Comparison of ENCODE assay signal across 12 cellular contexts in genomic region chr7:37915438-37915837, GRCh38. TPM values are rescaled to one million over a fixed set of nuclear protein-coding genes. Genes with fewer than 3 reads are reported as not detected.
DNase-seq lines count a peak whose midpoint lies in the region; FAIRE-seq and TF ChIP-seq lines count a peak whose summit lies in the region.
"Had no signal": no experiment of that assay in that cellular context is flagged by ENCODE, and none has a peak within 500 bp of the region (broad histone marks: within the 10 kb centered on the region; RNA-seq: fewer than 3 reads in every experiment).

No MANE protein-coding gene starts in this region.

- TF ChIP-seq CTCF in MCF 10A (IDR thresholded peaks at IDR 0.05; ENCODE audit: unreplicated experiment): no peak
- TF ChIP-seq CTCF in mammary epithelial cell (conservative IDR thresholded peaks at IDR 0.05 in 1 of 2, IDR thresholded peaks at IDR 0.05 in 1 of 2; ENCODE audit: extremely low read depth in 1 of 2, insufficient read depth in 1 of 2, low read depth in 1 of 2, low read length in 2 of 2): no peak
- no peak for TF ChIP-seq CTCF in fibroblast of the aortic adventitia (IDR thresholded peaks at IDR 0.05; ENCODE audit: insufficient read depth, low read length)
- no peak for TF ChIP-seq CTCF in type B pancreatic cell (conservative IDR thresholded peaks at IDR 0.05)

- no peak overlapping the region for H4K12ac ChIP-seq in trophoblast cell (ENCODE audit: low read depth, low read length)

- H3K27ac ChIP-seq in mammary epithelial cell (ENCODE audit: insufficient read depth, low read depth, low read length) (no peak overlapping the region), trophoblast cell (ENCODE audit: low read depth, low read length) (no peak overlapping the region)

- no peak overlapping the region for H4K8ac ChIP-seq in trophoblast cell (ENCODE audit: low read depth, low read length)

- H3K4me1 Mint-ChIP-seq in MCF 10A (ENCODE audit: insufficient read depth, unreplicated experiment): no peaks in the 10 kb centered on the region
- peaks cover 19% of the 10 kb centered on the region for H3K4me1 Mint-ChIP-seq in type B pancreatic cell (ENCODE audit: unreplicated experiment)

- intact Hi-C loops in MCF 10A (cut with micrococcal nuclease) (no loop called here), mammary epithelial cell (cut with micrococcal nuclease) (loop anchor here (5.0 kb wide), 2 partner anchors 307 to 402 kb away; no protein-coding TSS in a partner anchor)

- BruUV-seq in MCF 10A (replicated peaks; lab: Mats Ljungman, UMichigan): no TSS peak
- no TSS peak for BruUV-seq in mammary epithelial cell (replicated peaks; lab: Mats Ljungman, UMichigan)

- H3K79me2 ChIP-seq in mammary epithelial cell (ENCODE audit: insufficient read depth, low read length) (no peaks in the 10 kb centered on the region), trophoblast cell (ENCODE audit: control insufficient read depth, insufficient read depth, low read length, poor library complexity) (no peaks in the 10 kb centered on the region)

- H3K4me1 ChIP-seq in mammary epithelial cell (ENCODE audit: insufficient read depth, low read length) (peaks cover 6% of the 10 kb centered on the region), trophoblast cell (ENCODE audit: control insufficient read depth in 1 of 2, insufficient read depth in 2 of 2, low read length in 2 of 2) (peaks cover 2 to 7% of the 10 kb centered on the region in 2 experiments)

- H3K18ac ChIP-seq in trophoblast cell (ENCODE audit: low read length): no peak overlapping the region

- H2BK5ac ChIP-seq in trophoblast cell (ENCODE audit: low read depth, low read length, poor library complexity): no peak overlapping the region

- no peak for FAIRE-seq in frontal cortex (lab: Jason Lieb, UNC)
- FAIRE-seq: GM12892, HTR-8/SVneo had no signal

- no peak overlapping the region for H2AK5ac ChIP-seq in trophoblast cell (ENCODE audit: low read length)

- no peak overlapping the region for H2BK120ac ChIP-seq in trophoblast cell (ENCODE audit: insufficient read depth, low read length, poor library complexity)

- POLR2A ChIA-PET in MCF 10A (lab: Yijun Ruan, JAX): no interaction called here

- H3K9me3 ChIP-seq in mammary epithelial cell (replicated peaks; ENCODE audit: insufficient read depth, low read length): no peaks in the 10 kb centered on the region
- peaks cover 4% of the 10 kb centered on the region for H3K9me3 ChIP-seq in trophoblast cell (ENCODE audit: insufficient read depth, low read depth, low read length)

- no peaks in the 10 kb centered on the region for H3K79me1 ChIP-seq in trophoblast cell (ENCODE audit: low read length)

- H4K91ac ChIP-seq in trophoblast cell (ENCODE audit: low read depth, low read length): no peak overlapping the region

- WGBS in mammary epithelial cell (ENCODE audit: low coverage, missing lambda C conversion rate): 0% methylated on average over 5 of the region's 5 CpGs
- no CpG with 5 or more reads among the region's 5 CpGs for whole genome bisulfite sequencing in trophoblast cell (ENCODE audit: extremely low coverage, insufficient coverage, insufficient read length)

- in situ Hi-C loops in mammary epithelial cell (cut with MboI; ENCODE audit: low sequenced_read_pairs in 2 of 2): loop anchor here in 1 of 2 donors (25.0 kb wide), 1 partner anchor 422 kb away; no protein-coding TSS in a partner anchor

- no peak overlapping the region for H2BK12ac ChIP-seq in trophoblast cell (ENCODE audit: low read length)

- H2AFZ ChIP-seq in mammary epithelial cell (ENCODE audit: low read depth, low read length) (no peak overlapping the region), trophoblast cell (ENCODE audit: insufficient read depth, low read length, poor library complexity) (no peak overlapping the region)

- peaks cover 49% of the 10 kb centered on the region for H3K27me3 Mint-ChIP-seq in MCF 10A (ENCODE audit: insufficient read depth, unreplicated experiment)
- H3K27me3 Mint-ChIP-seq in type B pancreatic cell: peaks cover 70% of the 10 kb centered on the region

- H3K9me3 Mint-ChIP-seq in MCF 10A (ENCODE audit: unreplicated experiment) (no peaks in the 10 kb centered on the region), type B pancreatic cell (peaks cover 7% of the 10 kb centered on the region)
- H3K9me3 Mint-ChIP-seq: activated naive CD4-positive, alpha-beta T cell treated with anti-CD3 and anti-CD28 coated beads for 36 hours had no signal

- H3K4ac ChIP-seq in trophoblast cell (ENCODE audit: low read depth, low read length): no peak overlapping the region

- H3K23ac ChIP-seq in trophoblast cell (ENCODE audit: low read length): no peak overlapping the region

- no peak overlapping the region for H3K27ac Mint-ChIP-seq in MCF 10A (ENCODE audit: low read depth, unreplicated experiment)
- no peak overlapping the region for H3K27ac Mint-ChIP-seq in type B pancreatic cell
- H3K27ac Mint-ChIP-seq: activated naive CD4-positive, alpha-beta T cell treated with anti-CD3 and anti-CD28 coated beads for 36 hours had no signal

- no peak overlapping the region for H3K4me3 Mint-ChIP-seq in MCF 10A (ENCODE audit: unreplicated experiment)
- peak overlapping the region; percentile 50 for H3K4me3 Mint-ChIP-seq in type B pancreatic cell

- H3K9ac ChIP-seq in mammary epithelial cell (ENCODE audit: insufficient read depth, low read length) (no peak overlapping the region), trophoblast cell (ENCODE audit: low read length) (no peak overlapping the region)

- dilution Hi-C loops in mammary epithelial cell (cut with HindIII; ENCODE audit: low sequenced_read_pairs): no loop called here

- no peak overlapping the region for H3K4me3 ChIP-seq in mammary epithelial cell (replicated peaks in 1 of 3; ENCODE audit: insufficient read depth in 1 of 3, low read depth in 2 of 3, low read length in 3 of 3)
- H3K4me3 ChIP-seq in fibroblast of the aortic adventitia (ENCODE audit: low read depth, low read length): peak overlapping the region; percentile 90
- H3K4me3 ChIP-seq in trophoblast cell (ENCODE audit: low read depth, low read length): no peak overlapping the region

- no peak overlapping the region for H3K14ac ChIP-seq in trophoblast cell (ENCODE audit: low read length)

- no peaks in the 10 kb centered on the region for H3K36me3 ChIP-seq in mammary epithelial cell (ENCODE audit: insufficient read depth, low read length)
- no peaks in the 10 kb centered on the region for H3K36me3 ChIP-seq in trophoblast cell (ENCODE audit: control insufficient read depth in 1 of 2, insufficient read depth in 2 of 2, low read length in 2 of 2)

- DNase-seq in MCF 10A (ENCODE audit: unreplicated experiment) (peak; percentile 14), mammary epithelial cell (no peak), NOMO-1 treated with DMSO at 0.1 percent for 48 hours (lab: John Stamatoyannopoulos, UW; ENCODE audit: unreplicated experiment) (peak; percentile 53), fibroblast of the aortic adventitia (ENCODE audit: low read depth) (peak; percentile 65), type B pancreatic cell (ENCODE audit: extremely low spot score, unreplicated experiment) (no peak), frontal cortex (ENCODE audit: low spot score in 2 of 2) (no peak), trophoblast cell (no peak), germinal center (ENCODE audit: low spot score) (no peak)
- DNase-seq: activated naive CD4-positive, alpha-beta T cell treated with anti-CD3 and anti-CD28 coated beads for 36 hours had no signal

- no peaks in the 10 kb centered on the region for H4K20me1 ChIP-seq in mammary epithelial cell (ENCODE audit: insufficient read depth, low read length)

- peaks cover 12% of the 10 kb centered on the region for H3K27me3 ChIP-seq in mammary epithelial cell (ENCODE audit: insufficient read depth, low read length)
- peaks cover 18% of the 10 kb centered on the region for H3K27me3 ChIP-seq in trophoblast cell (ENCODE audit: insufficient read depth, low read length)

- H3K4me2 ChIP-seq in mammary epithelial cell (ENCODE audit: insufficient read depth, low read depth, low read length) (no peak overlapping the region), trophoblast cell (ENCODE audit: low read length) (no peak overlapping the region)

- H3K36me3 Mint-ChIP-seq in MCF 10A (ENCODE audit: insufficient read depth, unreplicated experiment) (peaks cover 6% of the 10 kb centered on the region), type B pancreatic cell (no peaks in the 10 kb centered on the region)

- CTCF ChIA-PET in MCF 10A (lab: Yijun Ruan, JAX): interaction anchor here (1.2 to 3.6 kb wide), 4 partner anchors 14 to 453 kb away, joined by 3 to 22 read pairs (median 8); no protein-coding TSS in a partner anchor
- CTCF ChIA-PET in mammary epithelial cell (lab: Charles Lee; ENCODE audit: low non-redundant PET): no interaction called here

RNA-seq across cellular contexts. Expression of gene SFRP4, which starts 1.2 kb away (rescaled TPM):
- total RNA-seq in MCF 10A (2022) (not detected in 2 replicates), mammary epithelial cell (not detected), fibroblast of the aortic adventitia (ENCODE audit: low replicate concordance) (40.9 and 171 TPM in 2 replicates), type B pancreatic cell (ENCODE audit: low replicate concordance) (0.14 and 4.4 TPM in 2 replicates), frontal cortex (1.2 TPM)
- polyA plus RNA-seq in mammary epithelial cell: not detected
- polyA minus RNA-seq in mammary epithelial cell: not detected
- not detected in 2 replicates for polyA plus RNA-seq in trophoblast cell (2013)
- total RNA-seq: activated naive CD4-positive, alpha-beta T cell treated with anti-CD3 and anti-CD28 coated beads for 36 hours; pulmonary artery endothelial cell had no signal

RNA-seq across cellular contexts. Expression of gene EPDR1, which starts 5.0 kb away (rescaled TPM):
- total RNA-seq in MCF 10A (2022) (not detected in 2 replicates), mammary epithelial cell (10 to 100 TPM in 1 of 2 donors, 1 to 10 TPM in 1; 3.0 to 41.2 TPM), fibroblast of the aortic adventitia (ENCODE audit: low replicate concordance) (27.8 and 47.9 TPM in 2 replicates), type B pancreatic cell (ENCODE audit: low replicate concordance) (0.90 and 6.1 TPM in 2 replicates), frontal cortex (20.0 TPM)
- 3.5 TPM for polyA plus RNA-seq in mammary epithelial cell
- 1.6 TPM for polyA minus RNA-seq in mammary epithelial cell
- polyA plus RNA-seq in trophoblast cell (2013): 0.19 and 0.24 TPM in 2 replicates

Comparison
In these comparisons a context has a peak if more than half of its experiments do, and no peak if none do; other contexts are left out.
1. DNase-seq: peak in MCF 10A (single experiment), NOMO-1 treated with DMSO at 0.1 percent for 48 hours (single experiment) and fibroblast of the aortic adventitia (single experiment); none in mammary epithelial cell (single experiment), type B pancreatic cell (single experiment), frontal cortex (0 of 2), trophoblast cell (0 of 2) and germinal center (single experiment).